Comparison of ENCODE assay signal across 8 cellular contexts in genomic region chr21:45019076-45019886, GRCh38. TPM values are rescaled to one million over a fixed set of nuclear protein-coding genes. Genes with fewer than 3 reads are reported as not detected.
A peak's percentile ranks its signal among the peaks of the same experiment; 100 is the strongest.
DNase-seq lines count a peak whose midpoint lies in the region; ATAC-seq and TF ChIP-seq lines count a peak whose summit lies in the region.

No MANE protein-coding gene starts in this region.

- peaks cover 26% of the 10 kb centered on the region for H3K79me1 ChIP-seq in trophoblast cell (ENCODE audit: low read length)

- H3K79me2 ChIP-seq in trophoblast cell (ENCODE audit: control insufficient read depth, insufficient read depth, low read length, poor library complexity): peaks cover 2% of the 10 kb centered on the region

- 42% methylated on average over 60 of the region's 60 CpGs for WGBS in HUES64
- WGBS in trophoblast cell (ENCODE audit: extremely low coverage, insufficient coverage, insufficient read length): no CpG with 5 or more reads among the region's 60 CpGs

- H3K14ac ChIP-seq in trophoblast cell (ENCODE audit: low read length): peak overlapping the region; percentile 63

- H4K12ac ChIP-seq in trophoblast cell (ENCODE audit: low read depth, low read length): no peak overlapping the region

- H3K23ac ChIP-seq in trophoblast cell (ENCODE audit: low read length): no peak overlapping the region

- H3K27ac ChIP-seq in HUES64 (ENCODE audit: low read depth, low read length) (no peak overlapping the region), trophoblast cell (ENCODE audit: low read depth, low read length) (no peak overlapping the region), WERI-Rb-1 (no peak overlapping the region)

- H2BK120ac ChIP-seq in trophoblast cell (ENCODE audit: insufficient read depth, low read length, poor library complexity): peak overlapping the region; percentile 12

- DNase-seq in AG08395 (ENCODE audit: low spot score): peak; percentile 66
- DNase-seq in Right ventricle myocardium superior: peak; percentile 63
- DNase-seq in trophoblast cell: no peak
- no peak for DNase-seq in COR-L47 (lab: John Stamatoyannopoulos, UW)
- no peak for DNase-seq in WERI-Rb-1
- no peak for DNase-seq in NCI-H82 treated with DMSO at 0.1 percent for 48 hours (lab: John Stamatoyannopoulos, UW; ENCODE audit: unreplicated experiment)

- peak overlapping the region; percentile 47 for H3K4me2 ChIP-seq in trophoblast cell (ENCODE audit: low read length)

- intact Hi-C loops in Right ventricle myocardium superior (cut with DNase I): no loop called here

- H2AK5ac ChIP-seq in trophoblast cell (ENCODE audit: low read length): peak overlapping the region; percentile 28

- H3K9ac ChIP-seq in HUES64 (ENCODE audit: low read depth, low read length) (no peak overlapping the region), trophoblast cell (ENCODE audit: low read length) (no peak overlapping the region)

- H3K4me1 ChIP-seq in HUES64 (ENCODE audit: insufficient read depth, low read length) (0 out of 2 replicates have a peak, but pooled peaks cover 3% of the 10 kb centered on the region), trophoblast cell (ENCODE audit: control insufficient read depth in 1 of 2, insufficient read depth in 2 of 2, low read length in 2 of 2) (peaks cover 24 to 37% of the 10 kb centered on the region in 2 experiments)

- peak; percentile 64 for ATAC-seq in Right ventricle myocardium superior (ENCODE audit: poor library complexity)
- ATAC-seq in GM21529 (IDR thresholded peaks at IDR 0.05; ENCODE audit: unreplicated experiment): no peak

- H3K4ac ChIP-seq in trophoblast cell (ENCODE audit: low read depth, low read length): no peak overlapping the region

- H3K9me3 ChIP-seq in HUES64 (ENCODE audit: insufficient read depth, low read depth, low read length) (peaks cover 3% of the 10 kb centered on the region; the same call in 1 of the 2 replicates), trophoblast cell (ENCODE audit: insufficient read depth, low read depth, low read length) (peaks cover 7% of the 10 kb centered on the region), WERI-Rb-1 (ENCODE audit: severe bottlenecking) (peaks cover 14% of the 10 kb centered on the region)

- no peak overlapping the region for H4K8ac ChIP-seq in trophoblast cell (ENCODE audit: low read depth, low read length)

- H3K4me3 ChIP-seq in HUES64 (ENCODE audit: low read length): peak overlapping the region; percentile 12; the same call in 1 of the 2 replicates
- no peak overlapping the region for H3K4me3 ChIP-seq in trophoblast cell (ENCODE audit: low read depth, low read length)
- H3K4me3 ChIP-seq in WERI-Rb-1 (ENCODE audit: low read depth, low read length): no peak overlapping the region

- H3K36me3 ChIP-seq in HUES64 (ENCODE audit: insufficient read depth, low read length) (no peaks in the 10 kb centered on the region), trophoblast cell (ENCODE audit: control insufficient read depth in 1 of 2, insufficient read depth in 2 of 2, low read length in 2 of 2) (no peaks in the 10 kb centered on the region), WERI-Rb-1 (no peaks in the 10 kb centered on the region)

- H2BK5ac ChIP-seq in trophoblast cell (ENCODE audit: low read depth, low read length, poor library complexity): peak overlapping the region; percentile 24

- peak overlapping the region; percentile 78 for H2BK12ac ChIP-seq in trophoblast cell (ENCODE audit: low read length)

- no peak overlapping the region for H2AFZ ChIP-seq in trophoblast cell (ENCODE audit: insufficient read depth, low read length, poor library complexity)

- TF ChIP-seq CTCF in WERI-Rb-1 (IDR thresholded peaks at IDR 0.05; ENCODE audit: low read depth, low read length): no peak

- peak overlapping the region; percentile 10 for H3K18ac ChIP-seq in trophoblast cell (ENCODE audit: low read length)

- H3K27me3 ChIP-seq in HUES64 (ENCODE audit: insufficient read depth, low read length): peaks cover 49% of the 10 kb centered on the region
- H3K27me3 ChIP-seq in trophoblast cell (ENCODE audit: insufficient read depth, low read length): no peaks in the 10 kb centered on the region
- H3K27me3 ChIP-seq in WERI-Rb-1 (ENCODE audit: insufficient read depth, low read depth, severe bottlenecking): no peaks in the 10 kb centered on the region

- peak overlapping the region; percentile 69 for H4K91ac ChIP-seq in trophoblast cell (ENCODE audit: low read depth, low read length)

RNA-seq across cellular contexts. Expression of gene ADARB1, which starts 55.1 kb away (rescaled TPM):
- 3.9 TPM for polyA plus RNA-seq in HUES64 (2013, experiment 1 of 2)
- polyA plus RNA-seq in HUES64 (2013, experiment 2 of 2): 7.2 TPM
- total RNA-seq in Right ventricle myocardium superior: 11.6 TPM
- polyA plus RNA-seq in trophoblast cell (2013): 12.9 and 14.2 TPM in 2 replicates

Comparison
In these comparisons a context has a peak if more than half of its experiments do, and no peak if none do; other contexts are left out.
1. DNase-seq: peak in AG08395 (single experiment) and Right ventricle myocardium superior (single experiment); none in trophoblast cell (0 of 2), COR-L47 (single experiment), WERI-Rb-1 (single experiment) and NCI-H82 treated with DMSO at 0.1 percent for 48 hours (single experiment).